Comparison of ENCODE assay signal across 9 cellular contexts in the genomic region with DNA sequence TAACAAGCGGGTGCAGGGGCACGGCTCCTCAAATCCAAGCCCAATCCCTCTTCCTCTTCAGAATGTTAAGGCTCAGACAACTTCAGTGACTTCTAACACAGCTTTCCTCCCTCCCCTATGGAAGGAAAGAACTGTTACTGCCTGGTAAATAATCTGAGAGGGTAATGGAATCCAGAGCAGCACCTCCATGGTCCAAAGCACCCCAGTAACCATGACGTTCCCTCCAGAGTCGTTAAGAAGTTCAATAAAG. TPM values are rescaled to one million over a fixed set of nuclear protein-coding genes. Genes with fewer than 3 reads are reported as not detected.
DNase-seq lines count a peak whose midpoint lies in the region; ATAC-seq and TF ChIP-seq lines count a peak whose summit lies in the region.
"Had no signal": no experiment of that assay in that cellular context is flagged by ENCODE, and none has a peak within 500 bp of the region (broad histone marks: within the 10 kb centered on the region; RNA-seq: fewer than 3 reads in every experiment).

No MANE protein-coding gene starts in this region.

- no peaks in the 10 kb centered on the region for H3K27me3 ChIP-seq in gastrocnemius medialis

- intact Hi-C loops in gastrocnemius medialis (cut with DNase I; ENCODE audit: low total_unique reads): loop anchor here (5.0 to 10.0 kb wide), 4 partner anchors 183 to 1909 kb away; a partner anchor contains a TSS

- H3K27ac Mint-ChIP-seq in T-helper 17 cell: peak overlapping the region; percentile 97

- ATAC-seq in T-helper 17 cell (no peak), gastrocnemius medialis (no peak)

- H3K27ac ChIP-seq in gastrocnemius medialis: peak overlapping the region; percentile 89 to 99 (median 95)

- H3K27me3 Mint-ChIP-seq in T-helper 17 cell: no peaks in the 10 kb centered on the region

- TF ChIP-seq POLR2A in gastrocnemius medialis (IDR thresholded peaks at IDR 0.05) (no peak), erythroblast (IDR thresholded peaks at IDR 0.05; ENCODE audit: low read length) (no peak)

- TF ChIP-seq CTCF in GM12875 (IDR thresholded peaks at IDR 0.05; ENCODE audit: borderline replicate concordance, insufficient read depth, low read depth, low read length) (no peak), foreskin fibroblast (IDR thresholded peaks at IDR 0.05; ENCODE audit: low read depth, low read length) (no peak), gastrocnemius medialis (IDR thresholded peaks at IDR 0.05 in 4 of 5, conservative IDR thresholded peaks at IDR 0.05 in 1 of 5) (no peak)

- peaks cover 58 to 62% of the 10 kb centered on the region in 2 donors for H3K4me1 ChIP-seq in gastrocnemius medialis

- H3K36me3 ChIP-seq in gastrocnemius medialis: no peaks in the 10 kb centered on the region

- peaks cover 41% of the 10 kb centered on the region for H3K4me1 Mint-ChIP-seq in T-helper 17 cell

- H3K36me3 Mint-ChIP-seq in T-helper 17 cell (ENCODE audit: low read depth): peaks cover 2% of the 10 kb centered on the region

- in situ Hi-C loops in gastrocnemius medialis (cut with MboI; ENCODE audit: low sequenced_read_pairs in 4 of 4): no loop called here

- peak overlapping the region; percentile 98 for H3K4me3 ChIP-seq in GM12875 (ENCODE audit: low read depth, low read length)
- H3K4me3 ChIP-seq in foreskin fibroblast (ENCODE audit: low read depth in 1 of 2, low read length in 2 of 2): peak overlapping the region; percentile 74 to 83
- peak overlapping the region; percentile 69 to 94 (median 77) for H3K4me3 ChIP-seq in gastrocnemius medialis

- peak overlapping the region; percentile 97 for H3K4me3 Mint-ChIP-seq in T-helper 17 cell

- H3K9me3 ChIP-seq in T-helper 17 cell (ENCODE audit: control insufficient read depth, low read length, poor library complexity, severe bottlenecking) (no peaks in the 10 kb centered on the region), gastrocnemius medialis (no peaks in the 10 kb centered on the region)

- DNase-seq in T-helper 17 cell (no peak), foreskin fibroblast (no peak), gastrocnemius medialis (no peak), occipital lobe (lab: John Stamatoyannopoulos, UW) (no peak), erythroblast (lab: John Stamatoyannopoulos, UW) (no peak)
- DNase-seq in effector CD4-positive, alpha-beta T cell: no peak
- DNase-seq in stimulated activated CD4-positive, alpha-beta T cell treated with anti-CD3 and anti-CD28 coated beads, Interleukin-4, amount 100 ng/mL, for 24 hours: no peak

RNA-seq across cellular contexts. Expression of a gene that starts 1.0 kb away (rescaled TPM):
- total RNA-seq in T-helper 17 cell: 100 to 1,000 TPM; 168 to 187 TPM
- total RNA-seq in gastrocnemius medialis: 100 to 1,000 TPM in 2 of 4 donors, 10 to 100 TPM in 2; 88.0 to 387 (median 102) TPM
- total RNA-seq in occipital lobe: 51.8 TPM

RNA-seq across cellular contexts. Expression of a gene that starts 57.7 kb away (rescaled TPM):
- total RNA-seq in T-helper 17 cell: 1 to 10 TPM in 1 of 2 donors, under 1 TPM in 1; 0.77 to 1.5 TPM
- total RNA-seq in gastrocnemius medialis: not detected
- total RNA-seq in occipital lobe: 1.7 TPM
- total RNA-seq: dermis microvascular lymphatic vessel endothelial cell had no signal
